ENCODE assay signal across 1 cellular context in the genomic region with DNA sequence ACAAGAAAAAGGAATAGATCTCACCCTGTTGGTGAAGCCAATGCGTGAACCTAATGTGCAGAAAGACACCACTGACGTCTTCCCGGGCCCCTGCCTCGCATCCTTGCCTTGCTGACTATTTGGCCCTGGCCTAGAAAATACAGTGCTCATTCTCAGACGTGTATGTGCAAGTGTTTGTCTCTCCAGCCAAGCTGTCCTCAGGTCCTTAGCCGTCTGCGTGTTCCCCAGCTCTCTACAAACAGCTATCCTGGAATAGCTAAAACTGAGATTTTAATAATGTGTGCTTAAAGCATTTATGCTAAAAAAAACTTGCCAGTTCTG.
TF ChIP-seq lines count a peak whose summit lies in the region.

No MANE protein-coding gene starts in this region.

TF ChIP-seq in HEK293, 187 proteins besides CTCF, POLR2A, EP300 and RAD21 (continued from another document):
- no peak for TF ChIP-seq ZNF2 (tag by site-specific recombination; IDR thresholded peaks at IDR 0.05)
- TF ChIP-seq REPIN1 (tag by site-specific recombination; IDR thresholded peaks at IDR 0.05; ENCODE audit: low read depth): no peak
- no peak for TF ChIP-seq ZNF560 (tag by site-specific recombination; IDR thresholded peaks at IDR 0.05; ENCODE audit: borderline replicate concordance)
- TF ChIP-seq, protein P1, sequence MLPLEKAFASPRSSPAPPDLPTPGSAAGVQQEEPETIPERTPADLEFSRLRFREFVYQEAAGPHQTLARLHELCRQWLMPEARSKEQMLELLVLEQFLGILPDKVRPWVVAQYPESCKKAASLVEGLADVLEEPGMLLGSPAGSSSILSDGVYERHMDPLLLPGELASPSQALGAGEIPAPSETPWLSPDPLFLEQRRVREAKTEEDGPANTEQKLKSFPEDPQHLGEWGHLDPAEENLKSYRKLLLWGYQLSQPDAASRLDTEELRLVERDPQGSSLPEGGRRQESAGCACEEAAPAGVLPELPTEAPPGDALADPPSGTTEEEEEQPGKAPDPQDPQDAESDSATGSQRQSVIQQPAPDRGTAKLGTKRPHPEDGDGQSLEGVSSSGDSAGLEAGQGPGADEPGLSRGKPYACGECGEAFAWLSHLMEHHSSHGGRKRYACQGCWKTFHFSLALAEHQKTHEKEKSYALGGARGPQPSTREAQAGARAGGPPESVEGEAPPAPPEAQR (tag by site-specific recombination; IDR thresholded peaks at IDR 0.05): no peak
- TF ChIP-seq, protein P2, sequence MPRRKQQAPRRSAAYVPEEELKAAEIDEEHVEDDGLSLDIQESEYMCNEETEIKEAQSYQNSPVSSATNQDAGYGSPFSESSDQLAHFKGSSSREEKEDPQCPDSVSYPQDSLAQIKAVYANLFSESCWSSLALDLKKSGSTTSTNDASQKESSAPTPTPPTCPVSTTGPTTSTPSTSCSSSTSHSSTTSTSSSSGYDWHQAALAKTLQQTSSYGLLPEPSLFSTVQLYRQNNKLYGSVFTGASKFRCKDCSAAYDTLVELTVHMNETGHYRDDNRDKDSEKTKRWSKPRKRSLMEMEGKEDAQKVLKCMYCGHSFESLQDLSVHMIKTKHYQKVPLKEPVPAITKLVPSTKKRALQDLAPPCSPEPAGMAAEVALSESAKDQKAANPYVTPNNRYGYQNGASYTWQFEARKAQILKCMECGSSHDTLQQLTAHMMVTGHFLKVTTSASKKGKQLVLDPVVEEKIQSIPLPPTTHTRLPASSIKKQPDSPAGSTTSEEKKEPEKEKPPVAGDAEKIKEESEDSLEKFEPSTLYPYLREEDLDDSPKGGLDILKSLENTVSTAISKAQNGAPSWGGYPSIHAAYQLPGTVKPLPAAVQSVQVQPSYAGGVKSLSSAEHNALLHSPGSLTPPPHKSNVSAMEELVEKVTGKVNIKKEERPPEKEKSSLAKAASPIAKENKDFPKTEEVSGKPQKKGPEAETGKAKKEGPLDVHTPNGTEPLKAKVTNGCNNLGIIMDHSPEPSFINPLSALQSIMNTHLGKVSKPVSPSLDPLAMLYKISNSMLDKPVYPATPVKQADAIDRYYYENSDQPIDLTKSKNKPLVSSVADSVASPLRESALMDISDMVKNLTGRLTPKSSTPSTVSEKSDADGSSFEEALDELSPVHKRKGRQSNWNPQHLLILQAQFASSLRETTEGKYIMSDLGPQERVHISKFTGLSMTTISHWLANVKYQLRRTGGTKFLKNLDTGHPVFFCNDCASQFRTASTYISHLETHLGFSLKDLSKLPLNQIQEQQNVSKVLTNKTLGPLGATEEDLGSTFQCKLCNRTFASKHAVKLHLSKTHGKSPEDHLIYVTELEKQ (tag by site-specific recombination; IDR thresholded peaks at IDR 0.05; ENCODE audit: borderline replicate concordance): no peak
- TF ChIP-seq, protein P3, sequence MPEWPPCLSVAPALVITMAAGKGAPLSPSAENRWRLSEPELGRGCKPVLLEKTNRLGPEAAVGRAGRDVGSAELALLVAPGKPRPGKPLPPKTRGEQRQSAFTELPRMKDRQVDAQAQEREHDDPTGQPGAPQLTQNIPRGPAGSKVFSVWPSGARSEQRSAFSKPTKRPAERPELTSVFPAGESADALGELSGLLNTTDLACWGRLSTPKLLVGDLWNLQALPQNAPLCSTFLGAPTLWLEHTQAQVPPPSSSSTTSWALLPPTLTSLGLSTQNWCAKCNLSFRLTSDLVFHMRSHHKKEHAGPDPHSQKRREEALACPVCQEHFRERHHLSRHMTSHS (tag by site-specific recombination; IDR thresholded peaks at IDR 0.05): no peak
- TF ChIP-seq ZNF202 (tag by site-specific recombination; IDR thresholded peaks at IDR 0.05; ENCODE audit: borderline replicate concordance): no peak
